In genomic region chr12:8860165-8860961, GRCh38 we compare ENCODE assay signal across 8 cellular contexts. TPM values are rescaled to one million over a fixed set of nuclear protein-coding genes. Genes with fewer than 3 reads are reported as not detected.
DNase-seq lines count a peak whose midpoint lies in the region; ATAC-seq and TF ChIP-seq lines count a peak whose summit lies in the region.

No MANE protein-coding gene starts in this region.

- TF ChIP-seq CTCF in cardiac muscle cell (IDR thresholded peaks at IDR 0.05; ENCODE audit: low read depth, low read length) (peak; percentile 68), psoas muscle (IDR thresholded peaks at IDR 0.05) (peak; percentile 46)

- H3K27ac Mint-ChIP-seq in activated naive CD4-positive, alpha-beta T cell treated with anti-CD3 and anti-CD28 coated beads, Interleukin-2, amount 10 ng/mL, durations not matched to agents 7 days and 5 days, result no peak overlapping the region

- H3K27me3 ChIP-seq in cardiac muscle cell (no peaks in the 10 kb centered on the region), psoas muscle (ENCODE audit: insufficient read depth in 3 of 3, low read length in 2 of 3) (no peaks in the 10 kb centered on the region)

- H3K27me3 Mint-ChIP-seq in activated naive CD4-positive, alpha-beta T cell treated with anti-CD3 and anti-CD28 coated beads, Interleukin-2, amount 10 ng/mL, durations not matched to agents 7 days and 5 days, result peaks cover 4% of the 10 kb centered on the region

- no peaks in the 10 kb centered on the region for H3K9me3 Mint-ChIP-seq in activated naive CD4-positive, alpha-beta T cell treated with anti-CD3 and anti-CD28 coated beads, Interleukin-2, amount 10 ng/mL, durations not matched to agents 7 days and 5 days

- DNase-seq in activated T-cell treated with anti-CD3 and anti-CD28 coated beads for 1 hour (ENCODE audit: low read depth) (peak; percentile 9), activated T-cell treated with anti-CD3 and anti-CD28 coated beads for 4 hours (no peak), NCI-H69 (lab: John Stamatoyannopoulos, UW) (peak; percentile 26), cardiac muscle cell (ENCODE audit: low read depth in 1 of 2, low spot score in 1 of 2) (peak; percentile 47 to 60), psoas muscle (peak; percentile 35 to 63)
- peak; percentile 51 for DNase-seq in activated naive CD4-positive, alpha-beta T cell treated with anti-CD3 and anti-CD28 coated beads, Interleukin-2, amount 10 ng/mL, durations not matched to agents 7 days and 5 days

- H3K4me3 Mint-ChIP-seq in activated naive CD4-positive, alpha-beta T cell treated with anti-CD3 and anti-CD28 coated beads, Interleukin-2, amount 10 ng/mL, durations not matched to agents 7 days and 5 days, result no peak overlapping the region

- H3K4me1 ChIP-seq in cardiac muscle cell (ENCODE audit: low read depth), result no peaks in the 10 kb centered on the region
- H3K4me1 ChIP-seq in psoas muscle, result no peaks in the 10 kb centered on the region

- H3K4me3 ChIP-seq in cardiac muscle cell (no peak overlapping the region), psoas muscle (no peak overlapping the region)

- CTCF ChIA-PET in activated naive CD4-positive, alpha-beta T cell treated with anti-CD3 and anti-CD28 coated beads, Interleukin-2, amount 10 ng/mL, durations not matched to agents 7 days and 5 days (lab: Charles Lee), result interaction anchor here (0.6 to 2.8 kb wide), 22 partner anchors 10 to 338 kb away, joined by 3 to 21 read pairs (median 3); no protein-coding TSS in a partner anchor

- intact Hi-C loops in psoas muscle (cut with DNase I), result no loop called here

- ATAC-seq in psoas muscle (peak in 3 of 4 donors; percentile 49 to 74 (median 49)), GM19023 (IDR thresholded peaks at IDR 0.05; ENCODE audit: unreplicated experiment) (no peak), HG03196 (IDR thresholded peaks at IDR 0.05; ENCODE audit: unreplicated experiment) (no peak)

- H3K27ac ChIP-seq in cardiac muscle cell, result no peak overlapping the region
- H3K27ac ChIP-seq in psoas muscle, result no peak overlapping the region

- H3K36me3 Mint-ChIP-seq in activated naive CD4-positive, alpha-beta T cell treated with anti-CD3 and anti-CD28 coated beads, Interleukin-2, amount 10 ng/mL, durations not matched to agents 7 days and 5 days, result no peaks in the 10 kb centered on the region

- H3K36me3 ChIP-seq in cardiac muscle cell, result no peaks in the 10 kb centered on the region
- no peaks in the 10 kb centered on the region for H3K36me3 ChIP-seq in psoas muscle (ENCODE audit: insufficient read depth in 1 of 2, low read depth in 1 of 2)

- no peaks in the 10 kb centered on the region for H3K4me1 Mint-ChIP-seq in activated naive CD4-positive, alpha-beta T cell treated with anti-CD3 and anti-CD28 coated beads, Interleukin-2, amount 10 ng/mL, durations not matched to agents 7 days and 5 days

- 71 to 77% (median 76%) methylated on average over 10 of the region's 10 CpGs for WGBS in psoas muscle, 3 donors

- H3K9me3 ChIP-seq in cardiac muscle cell (ENCODE audit: low read depth) (no peaks in the 10 kb centered on the region), psoas muscle (no peaks in the 10 kb centered on the region)

RNA-seq across cellular contexts. Expression of gene A2ML1, which starts 37.9 kb away (rescaled TPM):
- total RNA-seq in cardiac muscle cell (0.04 TPM in 1 of 2 replicates, not detected in the other), psoas muscle (under 1 TPM in 1 of 4 donors, not detected in 3; 0.28 TPM)
- polyA plus RNA-seq in cardiac muscle cell (not detected in 2 replicates), psoas muscle (under 1 TPM in 2 of 3 donors, not detected in 1; 0.09 to 0.11 TPM)

RNA-seq across cellular contexts. Expression of gene PHC1, which starts 53.9 kb away (rescaled TPM):
- total RNA-seq in cardiac muscle cell (44.3 and 51.7 TPM in 2 replicates), psoas muscle (10 to 100 TPM; 11.9 to 27.1 (median 21.3) TPM)
- polyA plus RNA-seq in cardiac muscle cell (37.5 and 47.0 TPM in 2 replicates), psoas muscle (10 to 100 TPM; 11.3 to 20.8 (median 14.3) TPM)

Comparison
In these comparisons a context has a peak if more than half of its experiments do, and no peak if none do; other contexts are left out.
1. ATAC-seq: peak in psoas muscle (3 of 4); none in GM19023 (single experiment) and HG03196 (single experiment).